Comparison of ENCODE assay signal across 20 cellular contexts in genomic region chr17:48244814-48245213, GRCh38.
A peak's percentile ranks its signal among the peaks of the same experiment; 100 is the strongest.
DNase-seq lines count a peak whose midpoint lies in the region; ATAC-seq, FAIRE-seq and TF ChIP-seq lines count a peak whose summit lies in the region.
"Had no signal": no experiment of that assay in that cellular context is flagged by ENCODE, and none has a peak within 500 bp of the region (broad histone marks: within the 10 kb centered on the region; RNA-seq: fewer than 3 reads in every experiment).

No MANE protein-coding gene starts in this region.

- ATAC-seq in effector memory CD8-positive, alpha-beta T cell (replicated peaks) = no peak
- ATAC-seq in GM21390 (IDR thresholded peaks at IDR 0.05; ENCODE audit: unreplicated experiment) = no peak

- DNase-seq in NCI-H69 (lab: John Stamatoyannopoulos, UW) = peak; percentile 68
- DNase-seq in effector memory CD8-positive, alpha-beta T cell = no peak
- DNase-seq in osteoblast (ENCODE audit: insufficient read length, low spot score, missing footprints) = no peak
- DNase-seq in activated naive CD4-positive, alpha-beta T cell treated with anti-CD3 and anti-CD28 coated beads, Interleukin-2, amount 50 U/mL, for 16 hours = no peak
- no peak for DNase-seq in SIG-M5 treated with dmso at 0.1 percent for 504 hours (lab: John Stamatoyannopoulos, UW; ENCODE audit: unreplicated experiment)
- DNase-seq: activated CD4-positive, alpha-beta T cell treated with anti-CD3 and anti-CD28 coated beads for 1 hour; activated T-cell treated with anti-CD3 and anti-CD28 coated beads for 4 hours; esophagus squamous epithelium; GDM1; H9; hippocampal formation; left ventricle myocardium inferior; sigmoid colon; stimulated activated naive CD4-positive, alpha-beta T cell treated with Interleukin-2 at 50 U/mL for 16 hours; uterus had no signal

- H3K27ac Mint-ChIP-seq in effector memory CD8-positive, alpha-beta T cell = peak overlapping the region; percentile 7 to 38
- H3K27ac Mint-ChIP-seq: H9 had no signal

- peak overlapping the region; percentile 14 for H3K4me2 ChIP-seq in osteoblast (ENCODE audit: insufficient read depth, low read length)

- no peaks in the 10 kb centered on the region for H4K20me1 ChIP-seq in osteoblast (ENCODE audit: insufficient read depth, low read length)

- H3K79me2 ChIP-seq in osteoblast (ENCODE audit: insufficient read depth, low read length) = no peaks in the 10 kb centered on the region

- H3K4me3 Mint-ChIP-seq in effector memory CD8-positive, alpha-beta T cell = no peak overlapping the region
- H3K4me3 Mint-ChIP-seq: H9, neural crest cell had no signal

- no peak for TF ChIP-seq CTCF in osteoblast (IDR thresholded peaks at IDR 0.05; ENCODE audit: extremely low read depth, low read depth, low read length)

- H3K4me1 Mint-ChIP-seq in effector memory CD8-positive, alpha-beta T cell (ENCODE audit: low read depth in 2 of 2) = peaks cover 30 to 58% of the 10 kb centered on the region in 2 donors

- H3K27ac ChIP-seq in osteoblast (ENCODE audit: low read depth, low read length) = no peak overlapping the region
- H3K27ac ChIP-seq: esophagus squamous epithelium, left ventricle myocardium inferior, sigmoid colon, uterus had no signal

- peak; percentile 90 for FAIRE-seq in G401.6 (lab: Jason Lieb, UNC)
- FAIRE-seq: colon had no signal

- no peak overlapping the region for H2AFZ ChIP-seq in osteoblast (ENCODE audit: low read length)

- H3K27me3 ChIP-seq in osteoblast (ENCODE audit: insufficient read depth, low read length) = peaks cover 15% of the 10 kb centered on the region
- H3K27me3 ChIP-seq: adrenal gland, uterus had no signal

- no peaks in the 10 kb centered on the region for H3K9me3 ChIP-seq in osteoblast (ENCODE audit: low read depth, low read length)
- H3K9me3 ChIP-seq: adrenal gland, esophagus squamous epithelium, left ventricle myocardium inferior, sigmoid colon, uterus had no signal

- no peaks in the 10 kb centered on the region for H3K9me3 Mint-ChIP-seq in effector memory CD8-positive, alpha-beta T cell
- H3K9me3 Mint-ChIP-seq: H9, neural crest cell had no signal

- H3K4me3 ChIP-seq in osteoblast (ENCODE audit: insufficient read depth, low read length) = no peak overlapping the region
- H3K4me3 ChIP-seq: adrenal gland, esophagus squamous epithelium, left ventricle myocardium inferior, sigmoid colon, uterus had no signal

- H3K36me3 ChIP-seq in osteoblast (ENCODE audit: insufficient read depth, low read length) = no peaks in the 10 kb centered on the region
- H3K36me3 ChIP-seq: adrenal gland, esophagus squamous epithelium, left ventricle myocardium inferior, sigmoid colon, uterus had no signal

- peaks cover 41% of the 10 kb centered on the region for H3K4me1 ChIP-seq in osteoblast (ENCODE audit: insufficient read depth, low read length)
- H3K4me1 ChIP-seq: uterus had no signal

- H3K36me3 Mint-ChIP-seq in effector memory CD8-positive, alpha-beta T cell (ENCODE audit: insufficient read depth) = peaks cover 14% of the 10 kb centered on the region

- H3K27me3 Mint-ChIP-seq in effector memory CD8-positive, alpha-beta T cell = no peaks in the 10 kb centered on the region
